1 cellular context compared by ENCODE assay signal in the genomic region with DNA sequence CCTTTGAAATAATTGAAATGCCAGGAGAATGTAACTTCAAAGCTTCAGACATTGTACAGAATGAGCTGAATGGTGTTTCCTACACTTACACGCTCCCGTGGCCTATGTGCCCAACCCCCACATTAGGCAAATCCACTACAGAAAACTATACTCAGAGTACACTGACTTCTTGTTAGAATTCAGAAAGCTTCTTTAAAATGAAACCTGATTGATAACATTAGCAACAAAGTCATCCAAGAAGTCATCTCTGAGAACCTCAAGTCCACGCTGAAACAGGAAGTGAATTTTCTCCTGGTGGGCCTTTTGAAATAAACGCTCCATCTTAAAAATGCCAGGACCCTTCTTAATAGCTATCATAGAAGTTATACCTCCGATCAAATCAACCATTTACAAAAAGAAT.
TF ChIP-seq lines count a peak whose summit lies in the region.

No MANE protein-coding gene starts in this region.

TF ChIP-seq in IMR-90, 13 proteins besides CTCF, POLR2A, EP300 and RAD21 (continued from another document):
- TF ChIP-seq, protein P1, sequence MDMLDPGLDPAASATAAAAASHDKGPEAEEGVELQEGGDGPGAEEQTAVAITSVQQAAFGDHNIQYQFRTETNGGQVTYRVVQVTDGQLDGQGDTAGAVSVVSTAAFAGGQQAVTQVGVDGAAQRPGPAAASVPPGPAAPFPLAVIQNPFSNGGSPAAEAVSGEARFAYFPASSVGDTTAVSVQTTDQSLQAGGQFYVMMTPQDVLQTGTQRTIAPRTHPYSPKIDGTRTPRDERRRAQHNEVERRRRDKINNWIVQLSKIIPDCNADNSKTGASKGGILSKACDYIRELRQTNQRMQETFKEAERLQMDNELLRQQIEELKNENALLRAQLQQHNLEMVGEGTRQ (IDR thresholded peaks at IDR 0.05; ENCODE audit: low read depth, low read length) = no peak
- TF ChIP-seq RFX5 (IDR thresholded peaks at IDR 0.05; ENCODE audit: low read depth, low read length) (no peak), CEBPB (IDR thresholded peaks at IDR 0.05; ENCODE audit: low read depth, low read length) (no peak), MAFK (IDR thresholded peaks at IDR 0.05; ENCODE audit: low read depth, low read length) (no peak), MAZ (IDR thresholded peaks at IDR 0.05; ENCODE audit: borderline replicate concordance, low read depth, low read length) (no peak), BHLHE40 (IDR thresholded peaks at IDR 0.05; ENCODE audit: low read depth, low read length) (no peak), MXI1 (IDR thresholded peaks at IDR 0.05; ENCODE audit: borderline replicate concordance, low read depth, low read length) (no peak), SMC3 (IDR thresholded peaks at IDR 0.05; ENCODE audit: low read depth, low read length) (no peak)
